Comparison of ENCODE assay signal across 8 cellular contexts in genomic region chrX:70033348-70033747, GRCh38. TPM values are rescaled to one million over a fixed set of nuclear protein-coding genes. Genes with fewer than 3 reads are reported as not detected.
DNase-seq lines count a peak whose midpoint lies in the region; TF ChIP-seq lines count a peak whose summit lies in the region.

No MANE protein-coding gene starts in this region.

- H3K4me1 Mint-ChIP-seq in chondrocyte (ENCODE audit: low read depth) (no peaks in the 10 kb centered on the region), nephron (peaks cover 15% of the 10 kb centered on the region)

- H3K9me3 ChIP-seq in HEK293 (ENCODE audit: control insufficient read depth, insufficient read depth, low read depth, low read length) = no peaks in the 10 kb centered on the region

- POLR2A ChIA-PET in HEK293 (lab: Yijun Ruan, JAX) = no interaction called here

- H3K4me3 Mint-ChIP-seq in chondrocyte (ENCODE audit: unreplicated experiment) = no peak overlapping the region
- no peak overlapping the region for H3K4me3 Mint-ChIP-seq in nephron

- no peaks in the 10 kb centered on the region for H3K27me3 Mint-ChIP-seq in chondrocyte (ENCODE audit: low read depth)
- peaks cover 5% of the 10 kb centered on the region for H3K27me3 Mint-ChIP-seq in nephron (ENCODE audit: low read depth)

- no peak for TF ChIP-seq POLR2A in lower leg skin (IDR thresholded peaks at IDR 0.05)

- H3K4me3 ChIP-seq in HEK293 (ENCODE audit: low read depth, low read length) (no peak overlapping the region), lower leg skin (ENCODE audit: low read depth, poor library complexity, severe bottlenecking) (no peak overlapping the region)

- H3K9me3 Mint-ChIP-seq in chondrocyte (ENCODE audit: low read depth) (peaks cover 3% of the 10 kb centered on the region), nephron (peaks cover 2% of the 10 kb centered on the region)

- peak; percentile 12 for DNase-seq in activated naive CD4-positive, alpha-beta T cell treated with Interleukin-2 at 50 U/mL for 16 hours
- no peak for DNase-seq in activated naive CD4-positive, alpha-beta T cell (lab: John Stamatoyannopoulos, UW)
- DNase-seq in NOMO-1 treated with DMSO at 0.1 percent for 48 hours (lab: John Stamatoyannopoulos, UW; ENCODE audit: unreplicated experiment) = peak; percentile 7
- no peak for DNase-seq in chondrocyte (ENCODE audit: low spot score)
- DNase-seq in lower leg skin (ENCODE audit: low spot score in 2 of 2) = no peak
- DNase-seq in SIG-M5 treated with dmso at 0.1 percent for 504 hours (lab: John Stamatoyannopoulos, UW; ENCODE audit: unreplicated experiment) = no peak

- H3K36me3 Mint-ChIP-seq in chondrocyte (ENCODE audit: low read depth) = no peaks in the 10 kb centered on the region
- no peaks in the 10 kb centered on the region for H3K36me3 Mint-ChIP-seq in nephron (ENCODE audit: low read depth)

- TF ChIP-seq CTCF in HEK293 (tag by site-specific recombination; IDR thresholded peaks at IDR 0.05) = peak; percentile 36
- TF ChIP-seq CTCF in chondrocyte (IDR thresholded peaks at IDR 0.05) = peak; percentile 75
- TF ChIP-seq CTCF in nephron (IDR thresholded peaks at IDR 0.05; ENCODE audit: unreplicated experiment in 3 of 3) = peak in 1 of 3 experiments; percentile 24
- TF ChIP-seq CTCF in lower leg skin (IDR thresholded peaks at IDR 0.05) = no peak

- no peak overlapping the region for H3K27ac Mint-ChIP-seq in chondrocyte (ENCODE audit: unreplicated experiment)
- H3K27ac Mint-ChIP-seq in nephron = peak overlapping the region in 2 of 3 experiments; percentile 1 to 9

- CTCF ChIA-PET in HEK293 (lab: Yijun Ruan, JAX) = interaction anchor here (0.6 to 6.4 kb wide), 28 partner anchors 8 to 1206 kb away, joined by 3 to 81 read pairs (median 3); partner anchors contain the start of gene IGBP1

- H3K27ac ChIP-seq in HEK293 (ENCODE audit: extremely low read depth, low read depth, low read length) = no peak overlapping the region

- WGBS in lower leg skin, 2 donors = 66 to 72% methylated on average over 6 to 8 of the region's 8 CpGs

- H3K36me3 ChIP-seq in HEK293 (ENCODE audit: control insufficient read depth in 2 of 2, insufficient read depth in 1 of 2, low read length in 2 of 2) = peaks cover 0 to 18% of the 10 kb centered on the region in 2 experiments; a peak in 1 of 3 replicates

- H3K4me1 ChIP-seq in HEK293 (ENCODE audit: control insufficient read depth, insufficient read depth, low read length) = no peaks in the 10 kb centered on the region

- intact Hi-C loops in lower leg skin (cut with DNase I; ENCODE audit: low total_unique reads) = no loop called here

TF ChIP-seq in HEK293, 187 proteins besides CTCF, POLR2A, EP300 and RAD21:
- TF ChIP-seq, protein P1, sequence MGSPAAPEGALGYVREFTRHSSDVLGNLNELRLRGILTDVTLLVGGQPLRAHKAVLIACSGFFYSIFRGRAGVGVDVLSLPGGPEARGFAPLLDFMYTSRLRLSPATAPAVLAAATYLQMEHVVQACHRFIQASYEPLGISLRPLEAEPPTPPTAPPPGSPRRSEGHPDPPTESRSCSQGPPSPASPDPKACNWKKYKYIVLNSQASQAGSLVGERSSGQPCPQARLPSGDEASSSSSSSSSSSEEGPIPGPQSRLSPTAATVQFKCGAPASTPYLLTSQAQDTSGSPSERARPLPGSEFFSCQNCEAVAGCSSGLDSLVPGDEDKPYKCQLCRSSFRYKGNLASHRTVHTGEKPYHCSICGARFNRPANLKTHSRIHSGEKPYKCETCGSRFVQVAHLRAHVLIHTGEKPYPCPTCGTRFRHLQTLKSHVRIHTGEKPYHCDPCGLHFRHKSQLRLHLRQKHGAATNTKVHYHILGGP (tag by site-specific recombination; IDR thresholded peaks at IDR 0.05) = no peak
- TF ChIP-seq ZNF449 (tag by site-specific recombination; IDR thresholded peaks at IDR 0.05) (no peak), ZNF654 (tag by site-specific recombination; IDR thresholded peaks at IDR 0.05; ENCODE audit: low read depth) (peak; percentile 31), ZNF645 (tag by site-specific recombination; IDR thresholded peaks at IDR 0.05) (no peak), ZNF239 (tag by site-specific recombination; IDR thresholded peaks at IDR 0.05) (no peak), RBAK (tag by site-specific recombination; IDR thresholded peaks at IDR 0.05) (no peak), HOXC10 (CRISPR knock-in tag; IDR thresholded peaks at IDR 0.05) (no peak), KLF1 (tag by site-specific recombination; IDR thresholded peaks at IDR 0.05) (no peak)

RNA-seq across cellular contexts. Expression of gene AWAT2, which starts 16.4 kb away (rescaled TPM):
- not detected in 3 replicates for total RNA-seq in chondrocyte
- 10 to 100 TPM in 2 of 4 donors, 1 to 10 TPM in 1, under 1 TPM in 1; 0.88 to 10.8 (median 6.3) TPM for total RNA-seq in lower leg skin

RNA-seq across cellular contexts. Expression of gene OTUD6A, which starts 28.9 kb away (rescaled TPM):
- total RNA-seq in chondrocyte (not detected in 3 replicates), lower leg skin (not detected)

Comparison
In these comparisons a context has a peak if more than half of its experiments do, and no peak if none do; other contexts are left out.
1. DNase-seq: peak in activated naive CD4-positive, alpha-beta T cell treated with Interleukin-2 at 50 U/mL for 16 hours (single experiment) and NOMO-1 treated with DMSO at 0.1 percent for 48 hours (single experiment); none in activated naive CD4-positive, alpha-beta T cell (0 of 4), chondrocyte (single experiment), lower leg skin (0 of 2) and SIG-M5 treated with dmso at 0.1 percent for 504 hours (single experiment).
2. CTCF ChIP-seq: peak in HEK293 (single experiment) and chondrocyte (single experiment); none in lower leg skin (0 of 3).